In genomic region chr20:21575167-21575566, GRCh38 we compare ENCODE assay signal across 23 cellular contexts.
"Had no signal": no experiment of that assay in that cellular context is flagged by ENCODE, and none has a peak within 500 bp of the region (broad histone marks: within the 10 kb centered on the region; RNA-seq: fewer than 3 reads in every experiment).

No MANE protein-coding gene starts in this region.

- H3K9me3 ChIP-seq: esophagus squamous epithelium, gastrocnemius medialis, heart right ventricle, left lung, lower lobe of right lung, mucosa of descending colon had no signal

- H3K4me1 Mint-ChIP-seq: mesothelial cell of epicardium, naive B cell had no signal

- H3K36me3 ChIP-seq: esophagus squamous epithelium, gastrocnemius medialis, heart right ventricle, left lung, lower lobe of right lung had no signal

- ATAC-seq: effector memory CD8-positive, alpha-beta T cell; esophagus mucosa; gastrocnemius medialis; heart right ventricle; left cardiac atrium; left lung; left ventricle myocardium superior; lower lobe of right lung; mucosa of descending colon had no signal

- H3K4me1 ChIP-seq: esophagus squamous epithelium, gastrocnemius medialis, heart right ventricle, left lung, lower lobe of right lung had no signal

- H3K4me3 ChIP-seq: esophagus squamous epithelium, gastrocnemius medialis, heart right ventricle, left lung, lower lobe of right lung, mucosa of descending colon had no signal

- DNase-seq: cortex of kidney; effector CD8-positive, alpha-beta T cell; effector memory CD8-positive, alpha-beta T cell; endodermal cell; erythroblast; esophagus squamous epithelium; foreskin fibroblast; foreskin melanocyte; gastrocnemius medialis; glutamatergic neuron; heart right ventricle; hippocampal formation; left cardiac atrium; left lung; left ventricle myocardium superior; lower lobe of right lung; mesenchymal stem cell; mucosa of descending colon; naive B cell had no signal

- H3K27ac Mint-ChIP-seq: dendritic cell treated with granulocyte-macrophage colony-stimulating factor and Interleukin-4, amounts not matched to agents 40 ng/mL and 50 ng/mL, for 4 days; endodermal cell; mesothelial cell of epicardium; naive B cell had no signal

- H3K36me3 Mint-ChIP-seq: mesothelial cell of epicardium, naive B cell had no signal

- H3K27ac ChIP-seq: epithelial cell of prostate, esophagus squamous epithelium, gastrocnemius medialis, heart right ventricle, left lung, lower lobe of right lung had no signal

- H3K9me3 Mint-ChIP-seq: dendritic cell treated with granulocyte-macrophage colony-stimulating factor and Interleukin-4, amounts not matched to agents 40 ng/mL and 50 ng/mL, for 4 days; effector memory CD8-positive, alpha-beta T cell; endodermal cell; mesothelial cell of epicardium; naive B cell had no signal

- H3K4me3 Mint-ChIP-seq: dendritic cell treated with granulocyte-macrophage colony-stimulating factor and Interleukin-4, amounts not matched to agents 40 ng/mL and 50 ng/mL, for 4 days; effector memory CD8-positive, alpha-beta T cell; endodermal cell; mesothelial cell of epicardium; naive B cell had no signal
